ENCODE assay signal across 15 cellular contexts in genomic region chr9:109417585-109418544, GRCh38.
A peak's percentile ranks its signal among the peaks of the same experiment; 100 is the strongest.
DNase-seq lines count a peak whose midpoint lies in the region; ATAC-seq and TF ChIP-seq lines count a peak whose summit lies in the region.
"Had no signal": no experiment of that assay in that cellular context is flagged by ENCODE, and none has a peak within 500 bp of the region (broad histone marks: within the 10 kb centered on the region; RNA-seq: fewer than 3 reads in every experiment).

No MANE protein-coding gene starts in this region.

- no peak overlapping the region for H3K27ac Mint-ChIP-seq in osteocyte (ENCODE audit: unreplicated experiment)

- peak overlapping the region; percentile 53 to 90 (median 82) for H3K27ac ChIP-seq in heart left ventricle

- H3K36me3 Mint-ChIP-seq in osteocyte (ENCODE audit: unreplicated experiment): peaks cover 18% of the 10 kb centered on the region

- no peak for TF ChIP-seq POLR2A in heart left ventricle (IDR thresholded peaks at IDR 0.05)

- peak overlapping the region in 6 of 12 donors; percentile 2 to 49 (median 15) for H3K4me3 ChIP-seq in heart left ventricle

- H3K27me3 ChIP-seq in heart left ventricle: no peaks in the 10 kb centered on the region

- no peak overlapping the region for H3K4me3 Mint-ChIP-seq in osteocyte (ENCODE audit: unreplicated experiment)
- H3K4me3 Mint-ChIP-seq: central memory CD8-positive, alpha-beta T cell; H9 had no signal

- ATAC-seq in heart left ventricle: peak; percentile 58 to 76 (median 70)
- no peak for ATAC-seq in left cardiac atrium
- ATAC-seq in left ventricle myocardium superior: peak; percentile 70
- ATAC-seq: PC-3, sciatic nerve had no signal

- H3K27me3 Mint-ChIP-seq in osteocyte (ENCODE audit: unreplicated experiment): no peaks in the 10 kb centered on the region

- H3K4me1 ChIP-seq in heart left ventricle: peaks cover 0 to 65% (median 7%) of the 10 kb centered on the region in 12 donors

- intact Hi-C loops in heart left ventricle (cut with DNase I) (no loop called here), left cardiac atrium (cut with DNase I) (no loop called here), left ventricle myocardium superior (cut with micrococcal nuclease) (no loop called here)

- H3K4me1 Mint-ChIP-seq in osteocyte (ENCODE audit: unreplicated experiment): peaks cover 12% of the 10 kb centered on the region
- H3K4me1 Mint-ChIP-seq: central memory CD8-positive, alpha-beta T cell had no signal

- H3K9me3 Mint-ChIP-seq in osteocyte (ENCODE audit: unreplicated experiment): no peaks in the 10 kb centered on the region
- H3K9me3 Mint-ChIP-seq: central memory CD8-positive, alpha-beta T cell; H9 had no signal

- H3K36me3 ChIP-seq in heart left ventricle: peaks cover 0 to 11% (median 0%) of the 10 kb centered on the region in 9 donors

- no peaks in the 10 kb centered on the region for H3K9me3 ChIP-seq in heart left ventricle

- 49 to 74% (median 69%) methylated on average over 6 of the region's 6 CpGs for WGBS in heart left ventricle, 4 donors

- TF ChIP-seq CTCF in heart left ventricle (IDR thresholded peaks at IDR 0.05) (no peak), osteocyte (IDR thresholded peaks at IDR 0.05) (no peak)

- DNase-seq in heart left ventricle: peak in 4 of 5 donors; percentile 27 to 67 (median 48)
- no peak for DNase-seq in left cardiac atrium
- peak; percentile 24 for DNase-seq in NCI-H510A (lab: John Stamatoyannopoulos, UW)
- no peak for DNase-seq in left ventricle myocardium superior
- DNase-seq in OCI-M2 (lab: John Stamatoyannopoulos, UW; ENCODE audit: unreplicated experiment): no peak
- DNase-seq in pons (ENCODE audit: low spot score): no peak
- no peak for DNase-seq in osteocyte (ENCODE audit: extremely low spot score, unreplicated experiment)
- DNase-seq: activated CD8-positive, alpha-beta memory T cell treated with anti-CD3 and anti-CD28 coated beads, Interleukin-2, amount 50 U/mL, for 48 hours; DMS53; H9; NCI-H1694; PC-3; stimulated activated CD4-positive, alpha-beta T cell treated with anti-CD3 and anti-CD28 coated beads, Interleukin-2, amount 100 ng/mL, for 48 hours had no signal

Comparison
In these comparisons a context has a peak if more than half of its experiments do, and no peak if none do; other contexts are left out.
1. ATAC-seq: peak in heart left ventricle (4 of 4) and left ventricle myocardium superior (single experiment); none in left cardiac atrium (0 of 2).
2. DNase-seq: peak in heart left ventricle (4 of 5) and NCI-H510A (single experiment); none in left cardiac atrium (single experiment), left ventricle myocardium superior (single experiment), OCI-M2 (single experiment), pons (single experiment) and osteocyte (single experiment).